19 cellular contexts compared by ENCODE assay signal in the genomic region with DNA sequence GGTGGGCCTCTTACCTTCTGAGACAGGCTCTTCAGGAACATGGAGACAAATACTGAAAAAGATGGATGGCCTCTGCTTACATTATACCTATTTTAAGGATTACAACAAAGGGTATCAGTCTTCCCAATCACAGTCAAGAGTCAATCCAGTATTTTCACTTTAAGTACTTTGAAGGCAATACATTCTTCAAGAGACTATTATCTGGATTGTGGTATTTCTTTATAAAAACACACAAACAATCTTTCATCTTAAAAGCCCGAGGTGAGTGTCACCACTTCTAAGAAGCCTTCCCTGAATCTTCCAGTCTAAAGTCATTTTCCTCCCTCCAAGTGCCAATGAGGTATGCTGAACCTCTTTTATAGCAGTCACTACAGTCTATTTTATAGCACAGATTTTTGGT. TPM values are rescaled to one million over a fixed set of nuclear protein-coding genes. Genes with fewer than 3 reads are reported as not detected.
A peak's percentile ranks its signal among the peaks of the same experiment; 100 is the strongest.
DNase-seq lines count a peak whose midpoint lies in the region; ATAC-seq and TF ChIP-seq lines count a peak whose summit lies in the region.
"Had no signal": no experiment of that assay in that cellular context is flagged by ENCODE, and none has a peak within 500 bp of the region (broad histone marks: within the 10 kb centered on the region; RNA-seq: fewer than 3 reads in every experiment).

No MANE protein-coding gene starts in this region.

- TF ChIP-seq CTCF in HEK293 (tag by site-specific recombination; IDR thresholded peaks at IDR 0.05) (no peak), natural killer cell (IDR thresholded peaks at IDR 0.05) (no peak)

- peaks cover 0 to 2% of the 10 kb centered on the region in 2 experiments; a peak in 2 of 3 replicates for H3K36me3 ChIP-seq in HEK293 (ENCODE audit: control insufficient read depth in 2 of 2, insufficient read depth in 1 of 2, low read length in 2 of 2)

- DNase-seq in T-helper 1 cell (no peak), natural killer cell (no peak), NCI-H1436 treated with DMSO at 0.1 percent for 48 hours (lab: John Stamatoyannopoulos, UW) (no peak)
- no peak for DNase-seq in activated T-helper 2 cell treated with anti-CD3 and anti-CD28 coated beads, Interferon-gamma antibody, Interleukin-2, Interleukin-4, amounts not matched to agents 10 μg/mL and 5 μg/mL and 100 μg/mL, durations not matched to agents 14 hours and 24 hours and 36 hours (ENCODE audit: low spot score)
- DNase-seq: 8988T, body of pancreas, Kasumi-1, kidney glomerular epithelial cell, mucosa of descending colon, NCI-H1436, NCI-H510A treated with DMSO at 0.1 percent for 48 hours, PC-9 had no signal

- ATAC-seq in natural killer cell: no peak
- ATAC-seq in GM19351 (IDR thresholded peaks at IDR 0.05; ENCODE audit: unreplicated experiment): no peak
- no peak for ATAC-seq in HG02759 (IDR thresholded peaks at IDR 0.05; ENCODE audit: unreplicated experiment)
- ATAC-seq: body of pancreas had no signal

- peaks cover 3% of the 10 kb centered on the region; the same call in 1 of the 2 replicates for H3K4me1 ChIP-seq in HEK293 (ENCODE audit: control insufficient read depth, insufficient read depth, low read length)
- H3K4me1 ChIP-seq: HAP-1 had no signal

- intact Hi-C loops in activated T-helper 2 cell treated with anti-CD3 and anti-CD28 coated beads, Interferon-gamma antibody, Interleukin-2, Interleukin-4, amounts not matched to agents 10 μg/mL and 5 μg/mL and 100 μg/mL, durations not matched to agents 14 hours and 24 hours and 36 hours (cut with micrococcal nuclease): loop anchor here (1.0 to 2.0 kb wide), 4 partner anchors 22 to 78 kb away; no protein-coding TSS in a partner anchor
- intact Hi-C loops in natural killer cell (cut with micrococcal nuclease): no loop called here

- no peak overlapping the region for H3K4me3 Mint-ChIP-seq in T-helper 1 cell treated with Interleukin-12 subunit alpha and Interleukin-12 subunit beta and Interleukin-4 antibody, amounts not matched to agents 30 μg/mL and 1 μg/mL, for 36 hours
- peak overlapping the region; percentile 67 for H3K4me3 Mint-ChIP-seq in activated T-helper 2 cell treated with anti-CD3 and anti-CD28 coated beads, Interferon-gamma antibody, Interleukin-2, Interleukin-4, amounts not matched to agents 10 μg/mL and 5 μg/mL and 100 μg/mL, durations not matched to agents 14 hours and 24 hours and 36 hours (ENCODE audit: low read depth)
- no peak overlapping the region for H3K4me3 Mint-ChIP-seq in natural killer cell

- H3K27ac Mint-ChIP-seq in T-helper 1 cell treated with Interleukin-12 subunit alpha and Interleukin-12 subunit beta and Interleukin-4 antibody, amounts not matched to agents 30 μg/mL and 1 μg/mL, for 36 hours: peak overlapping the region; percentile 13
- peak overlapping the region; percentile 96 for H3K27ac Mint-ChIP-seq in activated T-helper 2 cell treated with anti-CD3 and anti-CD28 coated beads, Interferon-gamma antibody, Interleukin-2, Interleukin-4, amounts not matched to agents 10 μg/mL and 5 μg/mL and 100 μg/mL, durations not matched to agents 14 hours and 24 hours and 36 hours
- peak overlapping the region; percentile 54 to 71 for H3K27ac Mint-ChIP-seq in natural killer cell

- H3K36me3 Mint-ChIP-seq in T-helper 1 cell treated with Interleukin-12 subunit alpha and Interleukin-12 subunit beta and Interleukin-4 antibody, amounts not matched to agents 30 μg/mL and 1 μg/mL, for 36 hours (ENCODE audit: low read depth): peaks cover 13% of the 10 kb centered on the region
- H3K36me3 Mint-ChIP-seq in activated T-helper 2 cell treated with anti-CD3 and anti-CD28 coated beads, Interferon-gamma antibody, Interleukin-2, Interleukin-4, amounts not matched to agents 10 μg/mL and 5 μg/mL and 100 μg/mL, durations not matched to agents 14 hours and 24 hours and 36 hours (ENCODE audit: low read depth): peaks cover 38% of the 10 kb centered on the region
- H3K36me3 Mint-ChIP-seq in natural killer cell: no peaks in the 10 kb centered on the region

- no peaks in the 10 kb centered on the region for H3K9me3 ChIP-seq in HEK293 (ENCODE audit: control insufficient read depth, insufficient read depth, low read depth, low read length)
- H3K9me3 ChIP-seq: body of pancreas, HAP-1, mucosa of descending colon had no signal

- no peaks in the 10 kb centered on the region for H3K9me3 Mint-ChIP-seq in T-helper 1 cell treated with Interleukin-12 subunit alpha and Interleukin-12 subunit beta and Interleukin-4 antibody, amounts not matched to agents 30 μg/mL and 1 μg/mL, for 36 hours
- H3K9me3 Mint-ChIP-seq in activated T-helper 2 cell treated with anti-CD3 and anti-CD28 coated beads, Interferon-gamma antibody, Interleukin-2, Interleukin-4, amounts not matched to agents 10 μg/mL and 5 μg/mL and 100 μg/mL, durations not matched to agents 14 hours and 24 hours and 36 hours: no peaks in the 10 kb centered on the region
- no peaks in the 10 kb centered on the region for H3K9me3 Mint-ChIP-seq in natural killer cell

- H3K4me3 ChIP-seq in HEK293 (ENCODE audit: low read depth, low read length): no peak overlapping the region
- H3K4me3 ChIP-seq: body of pancreas, HAP-1, mucosa of descending colon, PC-9 had no signal

- CTCF ChIA-PET in HEK293 (lab: Yijun Ruan, JAX): no interaction called here

- POLR2A ChIA-PET in HEK293 (lab: Yijun Ruan, JAX): no interaction called here

- H3K4me1 Mint-ChIP-seq in T-helper 1 cell treated with Interleukin-12 subunit alpha and Interleukin-12 subunit beta and Interleukin-4 antibody, amounts not matched to agents 30 μg/mL and 1 μg/mL, for 36 hours (ENCODE audit: low read depth): peaks cover 35% of the 10 kb centered on the region
- peaks cover 48% of the 10 kb centered on the region for H3K4me1 Mint-ChIP-seq in activated T-helper 2 cell treated with anti-CD3 and anti-CD28 coated beads, Interferon-gamma antibody, Interleukin-2, Interleukin-4, amounts not matched to agents 10 μg/mL and 5 μg/mL and 100 μg/mL, durations not matched to agents 14 hours and 24 hours and 36 hours (ENCODE audit: low read depth)
- peaks cover 23 to 47% of the 10 kb centered on the region in 2 donors for H3K4me1 Mint-ChIP-seq in natural killer cell

- H3K27ac ChIP-seq in HEK293 (ENCODE audit: extremely low read depth, low read depth, low read length): no peak overlapping the region
- H3K27ac ChIP-seq: body of pancreas, C4-2B, HL-60, PC-9 had no signal

- H3K27me3 Mint-ChIP-seq in T-helper 1 cell treated with Interleukin-12 subunit alpha and Interleukin-12 subunit beta and Interleukin-4 antibody, amounts not matched to agents 30 μg/mL and 1 μg/mL, for 36 hours (ENCODE audit: low read depth): no peaks in the 10 kb centered on the region
- H3K27me3 Mint-ChIP-seq in activated T-helper 2 cell treated with anti-CD3 and anti-CD28 coated beads, Interferon-gamma antibody, Interleukin-2, Interleukin-4, amounts not matched to agents 10 μg/mL and 5 μg/mL and 100 μg/mL, durations not matched to agents 14 hours and 24 hours and 36 hours (ENCODE audit: low read depth): no peaks in the 10 kb centered on the region
- H3K27me3 Mint-ChIP-seq in natural killer cell (ENCODE audit: low read depth in 2 of 2): no peaks in the 10 kb centered on the region

TF ChIP-seq in HEK293, 187 proteins besides CTCF, POLR2A, EP300 and RAD21 (continues in another document):
- TF ChIP-seq, protein P1, sequence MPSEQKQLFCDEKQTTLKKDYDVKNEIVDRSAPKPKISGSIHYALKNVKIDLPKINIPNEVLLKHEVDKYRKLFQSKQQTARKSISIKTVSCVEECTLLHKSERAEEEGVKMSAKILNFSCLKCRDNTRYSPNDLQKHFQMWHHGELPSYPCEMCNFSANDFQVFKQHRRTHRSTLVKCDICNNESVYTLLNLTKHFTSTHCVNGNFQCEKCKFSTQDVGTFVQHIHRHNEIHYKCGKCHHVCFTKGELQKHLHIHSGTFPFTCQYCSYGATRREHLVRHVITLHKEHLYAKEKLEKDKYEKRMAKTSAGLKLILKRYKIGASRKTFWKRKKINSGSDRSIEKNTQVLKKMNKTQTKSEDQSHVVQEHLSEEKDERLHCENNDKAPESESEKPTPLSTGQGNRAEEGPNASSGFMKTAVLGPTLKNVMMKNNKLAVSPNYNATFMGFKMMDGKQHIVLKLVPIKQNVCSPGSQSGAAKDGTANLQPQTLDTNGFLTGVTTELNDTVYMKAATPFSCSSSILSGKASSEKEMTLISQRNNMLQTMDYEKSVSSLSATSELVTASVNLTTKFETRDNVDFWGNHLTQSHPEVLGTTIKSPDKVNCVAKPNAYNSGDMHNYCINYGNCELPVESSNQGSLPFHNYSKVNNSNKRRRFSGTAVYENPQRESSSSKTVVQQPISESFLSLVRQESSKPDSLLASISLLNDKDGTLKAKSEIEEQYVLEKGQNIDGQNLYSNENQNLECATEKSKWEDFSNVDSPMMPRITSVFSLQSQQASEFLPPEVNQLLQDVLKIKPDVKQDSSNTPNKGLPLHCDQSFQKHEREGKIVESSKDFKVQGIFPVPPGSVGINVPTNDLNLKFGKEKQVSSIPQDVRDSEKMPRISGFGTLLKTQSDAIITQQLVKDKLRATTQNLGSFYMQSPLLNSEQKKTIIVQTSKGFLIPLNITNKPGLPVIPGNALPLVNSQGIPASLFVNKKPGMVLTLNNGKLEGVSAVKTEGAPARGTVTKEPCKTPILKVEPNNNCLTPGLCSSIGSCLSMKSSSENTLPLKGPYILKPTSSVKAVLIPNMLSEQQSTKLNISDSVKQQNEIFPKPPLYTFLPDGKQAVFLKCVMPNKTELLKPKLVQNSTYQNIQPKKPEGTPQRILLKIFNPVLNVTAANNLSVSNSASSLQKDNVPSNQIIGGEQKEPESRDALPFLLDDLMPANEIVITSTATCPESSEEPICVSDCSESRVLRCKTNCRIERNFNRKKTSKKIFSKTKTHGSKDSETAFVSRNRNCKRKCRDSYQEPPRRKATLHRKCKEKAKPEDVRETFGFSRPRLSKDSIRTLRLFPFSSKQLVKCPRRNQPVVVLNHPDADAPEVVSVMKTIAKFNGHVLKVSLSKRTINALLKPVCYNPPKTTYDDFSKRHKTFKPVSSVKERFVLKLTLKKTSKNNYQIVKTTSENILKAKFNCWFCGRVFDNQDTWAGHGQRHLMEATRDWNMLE (tag by site-specific recombination; conservative IDR thresholded peaks at IDR 0.05; ENCODE audit: low read depth): no peak

RNA-seq across cellular contexts. Expression of a gene that starts 45.3 kb away (rescaled TPM):
- 125 and 128 TPM in 2 replicates for total RNA-seq in activated T-helper 2 cell treated with anti-CD3 and anti-CD28 coated beads, Interferon-gamma antibody, Interleukin-2, Interleukin-4, amounts not matched to agents 10 μg/mL and 5 μg/mL and 100 μg/mL, durations not matched to agents 14 hours and 24 hours and 36 hours
- total RNA-seq in natural killer cell: 100 to 1,000 TPM; 137 to 153 (median 143) TPM

RNA-seq across cellular contexts. Expression of a gene that starts 52.2 kb away (rescaled TPM):
- total RNA-seq in activated T-helper 2 cell treated with anti-CD3 and anti-CD28 coated beads, Interferon-gamma antibody, Interleukin-2, Interleukin-4, amounts not matched to agents 10 μg/mL and 5 μg/mL and 100 μg/mL, durations not matched to agents 14 hours and 24 hours and 36 hours: 3.7 and 3.9 TPM in 2 replicates
- total RNA-seq in natural killer cell: under 1 TPM; 0.39 to 0.87 (median 0.60) TPM
- total RNA-seq: body of pancreas had no signal

Comparison
In these comparisons a context has a peak if more than half of its experiments do, and no peak if none do; other contexts are left out.
1. H3K27ac Mint-ChIP-seq: peak in every context shown above with its lines; median percentile 96 in activated T-helper 2 cell treated with anti-CD3 and anti-CD28 coated beads, Interferon-gamma antibody, Interleukin-2, Interleukin-4, amounts not matched to agents 10 μg/mL and 5 μg/mL and 100 μg/mL, durations not matched to agents 14 hours and 24 hours and 36 hours; 62 in natural killer cell; 13 in T-helper 1 cell treated with Interleukin-12 subunit alpha and Interleukin-12 subunit beta and Interleukin-4 antibody, amounts not matched to agents 30 μg/mL and 1 μg/mL, for 36 hours.